ENCODE assay signal across 8 cellular contexts in genomic region chrX:154019061-154019621, GRCh38. TPM values are rescaled to one million over a fixed set of nuclear protein-coding genes. Genes with fewer than 3 reads are reported as not detected.
DNase-seq lines count a peak whose midpoint lies in the region; ATAC-seq, FAIRE-seq and TF ChIP-seq lines count a peak whose summit lies in the region.

No MANE protein-coding gene starts in this region.

- H3K4me1 Mint-ChIP-seq in activated naive CD4-positive, alpha-beta T cell treated with anti-CD3 and anti-CD28 coated beads, Interleukin-2, amount 10 ng/mL, durations not matched to agents 7 days and 5 days, result peaks cover 29% of the 10 kb centered on the region
- H3K4me1 Mint-ChIP-seq in stimulated activated effector memory CD8-positive, alpha-beta T cell treated with anti-CD3 and anti-CD28 coated beads, Interleukin-12 subunit alpha, Interleukin-12 subunit beta, amount 100 ng/mL, for 72 hours, result peaks cover 13% of the 10 kb centered on the region

- peak overlapping the region; percentile 87 for H3K4me3 Mint-ChIP-seq in activated naive CD4-positive, alpha-beta T cell treated with anti-CD3 and anti-CD28 coated beads, Interleukin-2, amount 10 ng/mL, durations not matched to agents 7 days and 5 days
- H3K4me3 Mint-ChIP-seq in stimulated activated effector memory CD8-positive, alpha-beta T cell treated with anti-CD3 and anti-CD28 coated beads, Interleukin-12 subunit alpha, Interleukin-12 subunit beta, amount 100 ng/mL, for 72 hours, result peak overlapping the region; percentile 82

- peak overlapping the region; percentile 90 for H3K27ac Mint-ChIP-seq in activated naive CD4-positive, alpha-beta T cell treated with anti-CD3 and anti-CD28 coated beads, Interleukin-2, amount 10 ng/mL, durations not matched to agents 7 days and 5 days
- H3K27ac Mint-ChIP-seq in stimulated activated effector memory CD8-positive, alpha-beta T cell treated with anti-CD3 and anti-CD28 coated beads, Interleukin-12 subunit alpha, Interleukin-12 subunit beta, amount 100 ng/mL, for 72 hours, result peak overlapping the region; percentile 95

- TF ChIP-seq POLR2A in GM12892 (IDR thresholded peaks at IDR 0.05; ENCODE audit: low read depth, low read length), result no peak; the same call in 1 of the 2 replicates

- no peaks in the 10 kb centered on the region for H3K9me3 ChIP-seq in iPS-15b (ENCODE audit: control insufficient read depth, insufficient read depth, low read length)

- no peaks in the 10 kb centered on the region for H3K4me1 ChIP-seq in iPS-15b (ENCODE audit: control insufficient read depth, insufficient read depth, low read length)

- H3K27me3 ChIP-seq in iPS-15b (ENCODE audit: control insufficient read depth, insufficient read depth, low read length), result no peaks in the 10 kb centered on the region

- H3K9me3 Mint-ChIP-seq in activated naive CD4-positive, alpha-beta T cell treated with anti-CD3 and anti-CD28 coated beads, Interleukin-2, amount 10 ng/mL, durations not matched to agents 7 days and 5 days, result no peaks in the 10 kb centered on the region
- H3K9me3 Mint-ChIP-seq in stimulated activated effector memory CD8-positive, alpha-beta T cell treated with anti-CD3 and anti-CD28 coated beads, Interleukin-12 subunit alpha, Interleukin-12 subunit beta, amount 100 ng/mL, for 72 hours, result no peaks in the 10 kb centered on the region

- H3K27me3 Mint-ChIP-seq in activated naive CD4-positive, alpha-beta T cell treated with anti-CD3 and anti-CD28 coated beads, Interleukin-2, amount 10 ng/mL, durations not matched to agents 7 days and 5 days, result no peaks in the 10 kb centered on the region

- H3K36me3 ChIP-seq in iPS-15b (ENCODE audit: control insufficient read depth, insufficient read depth, low read length), result peaks cover 16% of the 10 kb centered on the region

- peak overlapping the region; percentile 24 for H3K9ac ChIP-seq in iPS-15b (ENCODE audit: low read depth, low read length)

- H3K36me3 Mint-ChIP-seq in activated naive CD4-positive, alpha-beta T cell treated with anti-CD3 and anti-CD28 coated beads, Interleukin-2, amount 10 ng/mL, durations not matched to agents 7 days and 5 days, result peaks cover 16% of the 10 kb centered on the region
- H3K36me3 Mint-ChIP-seq in stimulated activated effector memory CD8-positive, alpha-beta T cell treated with anti-CD3 and anti-CD28 coated beads, Interleukin-12 subunit alpha, Interleukin-12 subunit beta, amount 100 ng/mL, for 72 hours, result peaks cover 60% of the 10 kb centered on the region

- DNase-seq in GM12892 (ENCODE audit: insufficient read length), result no peak
- DNase-seq in activated naive CD4-positive, alpha-beta T cell treated with anti-CD3 and anti-CD28 coated beads, Interleukin-2, amount 10 ng/mL, durations not matched to agents 7 days and 5 days, result peak; percentile 47
- peak in 1 of 2 donors; percentile 55 for DNase-seq in stimulated activated effector memory CD8-positive, alpha-beta T cell treated with anti-CD3 and anti-CD28 coated beads, Interleukin-12 subunit alpha, Interleukin-12 subunit beta, amount 100 ng/mL, for 72 hours (ENCODE audit: low spot score in 2 of 2)
- no peak for DNase-seq in NCI-H1048 (lab: John Stamatoyannopoulos, UW)

- peak; percentile 74 for FAIRE-seq in GM12892 (lab: Jason Lieb, UNC)

- no peak overlapping the region for H3K4me3 ChIP-seq in iPS-15b (ENCODE audit: low read depth, low read length)

- ATAC-seq in HG03066 (IDR thresholded peaks at IDR 0.05; ENCODE audit: low read depth, unreplicated experiment) (peak; percentile 16), GM18511 (IDR thresholded peaks at IDR 0.05; ENCODE audit: unreplicated experiment) (no peak), HG03159 (IDR thresholded peaks at IDR 0.05; ENCODE audit: unreplicated experiment) (no peak)
- ATAC-seq in stimulated activated effector memory CD8-positive, alpha-beta T cell treated with anti-CD3 and anti-CD28 coated beads, Interleukin-12 subunit alpha, Interleukin-12 subunit beta, amount 100 ng/mL, for 72 hours, result peak; percentile 31

- CTCF ChIA-PET in activated naive CD4-positive, alpha-beta T cell treated with anti-CD3 and anti-CD28 coated beads, Interleukin-2, amount 10 ng/mL, durations not matched to agents 7 days and 5 days (lab: Charles Lee), result interaction anchor here (1.0 to 1.4 kb wide), 2 partner anchors 38 to 352 kb away, joined by 3 to 4 read pairs; no protein-coding TSS in a partner anchor

RNA-seq across cellular contexts. Expression of gene IRAK1, which starts 0.6 kb away (rescaled TPM):
- 25.9 TPM for polyA plus RNA-seq in GM12892 (2012; ENCODE audit: missing spikeins)

RNA-seq across cellular contexts. Expression of gene TMEM187, which starts 46.6 kb away (rescaled TPM):
- 2.2 TPM for polyA plus RNA-seq in GM12892 (2012; ENCODE audit: missing spikeins)

RNA-seq across cellular contexts. Expression of gene HCFC1, which starts 47.5 kb away (rescaled TPM):
- 13.3 TPM for polyA plus RNA-seq in GM12892 (2012; ENCODE audit: missing spikeins)

Comparison
In these comparisons a context has a peak if more than half of its experiments do, and no peak if none do; other contexts are left out.
1. ATAC-seq: peak in HG03066 (single experiment) and stimulated activated effector memory CD8-positive, alpha-beta T cell treated with anti-CD3 and anti-CD28 coated beads, Interleukin-12 subunit alpha, Interleukin-12 subunit beta, amount 100 ng/mL, for 72 hours (single experiment); none in GM18511 (single experiment) and HG03159 (single experiment).